ENCODE assay signal across 24 cellular contexts in the genomic region with DNA sequence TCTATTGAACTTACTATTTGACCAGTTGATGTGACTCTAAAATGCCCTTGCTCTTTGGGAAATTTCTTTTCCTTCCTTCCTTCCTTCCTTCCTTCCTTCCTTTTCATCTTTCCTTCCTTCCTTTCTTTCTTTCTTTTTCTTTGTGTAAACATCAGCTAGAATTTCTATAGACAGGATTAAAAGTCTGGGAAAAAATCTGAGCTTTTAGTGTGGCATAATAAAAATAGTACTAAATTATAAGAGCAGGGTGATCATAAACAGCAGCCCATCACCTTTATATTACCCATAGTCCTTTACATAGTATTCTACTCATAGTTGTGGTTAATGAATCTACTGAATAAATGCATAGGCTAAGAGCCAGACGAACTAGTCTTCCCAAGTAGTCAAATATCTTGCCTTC.
"Had no signal": no experiment of that assay in that cellular context is flagged by ENCODE, and none has a peak within 500 bp of the region (broad histone marks: within the 10 kb centered on the region; RNA-seq: fewer than 3 reads in every experiment).

No MANE protein-coding gene starts in this region.

- H3K27ac ChIP-seq: stomach, suprapubic skin, testis, thoracic aorta, thyroid gland, tibial artery, tibial nerve, transverse colon, upper lobe of left lung, upper lobe of right lung, uterus, vagina had no signal

- H3K4me3 ChIP-seq: stomach, suprapubic skin, testis, thoracic aorta, thyroid gland, tibial artery, tibial nerve, transverse colon, upper lobe of left lung, upper lobe of right lung, uterus, vagina had no signal

- DNase-seq: stimulated activated CD4-positive, alpha-beta T cell treated with anti-CD3 and anti-CD28 coated beads, Interleukin-2, amount 100 ng/mL, for 48 hours; stimulated activated CD4-positive, alpha-beta T cell treated with anti-CD3 and anti-CD28 coated beads, Interleukin-4, amount 100 ng/mL, for 1 hour; stimulated activated CD4-positive, alpha-beta T cell treated with anti-CD3 and anti-CD28 coated beads, Interleukin-4, amount 100 ng/mL, for 24 hours; stimulated activated CD4-positive, alpha-beta T cell treated with anti-CD3 and anti-CD28 coated beads, Interleukin-4, amount 100 ng/mL, for 4 hours; stimulated activated CD8-positive, alpha-beta memory T cell treated with anti-CD3 and anti-CD28 coated beads, Interleukin-4, amount 100 ng/mL, for 48 hours; stimulated activated naive B cell treated with anti-CD40 and anti-IgM and Interleukin-4, amounts not matched to agents 10 μg/mL and 1 μg/mL and 100 μg/mL, for 72 hours; stimulated activated naive CD4-positive, alpha-beta T cell; stimulated activated naive CD4-positive, alpha-beta T cell treated with Interleukin-2 at 50 U/mL for 16 hours; stimulated activated naive CD8-positive, alpha-beta T cell treated with anti-CD3 and anti-CD28 coated beads, Interleukin-15, amount 100 ng/mL, for 72 hours; stimulated activated naive CD8-positive, alpha-beta T cell treated with anti-CD3 and anti-CD28 coated beads, Interleukin-15, Interleukin-2, amounts not matched to agents 100 U/mL and 50 U/mL, for 24 hours; stomach; substantia nigra; testis; thyroid gland; tibial artery; transverse colon; trophoblast cell; upper lobe of left lung; upper lobe of right lung; uterus had no signal

- H3K36me3 ChIP-seq: stomach, suprapubic skin, thoracic aorta, thyroid gland, tibial artery, tibial nerve, transverse colon, upper lobe of left lung, upper lobe of right lung, uterus, vagina had no signal

- H3K9me3 ChIP-seq: stomach, suprapubic skin, testis, thoracic aorta, thyroid gland, transverse colon, upper lobe of left lung, upper lobe of right lung, uterus, vagina had no signal

- H3K4me1 ChIP-seq: stomach, suprapubic skin, testis, thyroid gland, tibial artery, tibial nerve, transverse colon, upper lobe of left lung, upper lobe of right lung, uterus, vagina had no signal

- H3K27me3 ChIP-seq: stomach, suprapubic skin, testis, thyroid gland, tibial artery, tibial nerve, transverse colon, upper lobe of left lung, upper lobe of right lung, uterus, vagina had no signal
